ENCODE assay signal across 8 cellular contexts in the genomic region with DNA sequence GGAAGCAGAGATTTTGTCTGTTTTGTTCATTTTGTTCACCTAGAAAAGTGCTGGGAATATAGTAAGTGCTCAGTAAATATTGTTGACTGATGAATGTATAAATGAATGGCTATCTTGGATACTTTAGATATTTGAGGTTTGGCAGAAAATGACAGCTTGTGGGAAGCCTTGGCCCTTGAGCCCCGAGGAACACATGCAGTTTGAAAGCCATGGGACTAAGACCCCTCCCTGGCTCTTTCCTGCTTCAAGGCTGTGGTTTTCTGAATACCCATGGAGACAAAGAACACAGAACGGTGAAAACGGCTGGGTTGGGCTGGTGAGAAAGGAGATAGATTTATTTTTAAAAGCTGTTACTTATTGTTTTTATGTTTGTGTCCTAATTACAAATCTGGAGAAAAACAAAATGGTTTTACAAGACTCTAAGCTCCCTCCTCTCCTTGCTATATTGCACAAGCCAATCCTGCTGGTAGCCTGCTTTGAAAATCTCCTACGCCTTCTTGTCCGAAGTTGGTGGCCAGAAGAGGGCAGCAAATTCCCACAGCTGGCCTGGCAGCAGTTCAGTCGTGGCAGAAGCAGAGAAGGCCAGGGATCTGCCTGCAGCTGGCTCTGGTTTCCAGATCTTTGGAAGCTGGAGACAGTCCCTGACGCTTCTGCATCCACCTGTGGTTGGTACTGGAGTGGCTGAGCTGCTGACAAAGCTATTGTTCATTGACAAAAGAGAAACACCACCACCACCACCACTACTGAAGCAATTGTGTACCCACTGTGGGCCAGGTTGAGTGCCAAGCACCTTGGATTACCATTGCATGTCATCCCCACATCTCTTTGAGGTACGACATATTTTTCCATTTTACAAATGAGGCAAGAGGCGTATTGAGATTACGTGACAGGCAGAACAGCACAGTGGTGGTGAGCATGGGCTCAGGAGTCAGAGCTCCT. TPM values are rescaled to one million over a fixed set of nuclear protein-coding genes. Genes with fewer than 3 reads are reported as not detected.
DNase-seq lines count a peak whose midpoint lies in the region; ATAC-seq and TF ChIP-seq lines count a peak whose summit lies in the region.

No MANE protein-coding gene starts in this region.

- H3K4me3 ChIP-seq in PC-9: no peak overlapping the region
- no peak overlapping the region for H3K4me3 ChIP-seq in urinary bladder (ENCODE audit: low read depth, low read length)

- H4K20me1 ChIP-seq in PC-9 (ENCODE audit: insufficient read depth): no peaks in the 10 kb centered on the region

- intact Hi-C loops in PC-9 (cut with micrococcal nuclease; ENCODE audit: unreplicated experiment): loop anchor here (1.0 to 5.0 kb wide), 8 partner anchors 45 to 609 kb away; no protein-coding TSS in a partner anchor

- H3K27me3 Mint-ChIP-seq in osteocyte (ENCODE audit: unreplicated experiment): peaks cover 39% of the 10 kb centered on the region

- H3K9me3 ChIP-seq in PC-9 (ENCODE audit: insufficient read depth, low read depth): no peaks in the 10 kb centered on the region

- peaks cover 8% of the 10 kb centered on the region for H3K9me3 Mint-ChIP-seq in osteocyte (ENCODE audit: unreplicated experiment)

- no TSS peak for BruUV-seq in PC-9 (replicated peaks; lab: Mats Ljungman, UMichigan)

- no peaks in the 10 kb centered on the region for H3K4me1 Mint-ChIP-seq in osteocyte (ENCODE audit: unreplicated experiment)

- ATAC-seq in HG03432 (IDR thresholded peaks at IDR 0.05; ENCODE audit: unreplicated experiment): no peak

- no peak overlapping the region for H3K4me3 Mint-ChIP-seq in osteocyte (ENCODE audit: unreplicated experiment)

- H3K9me2 ChIP-seq in PC-9 (ENCODE audit: insufficient read depth): no peaks in the 10 kb centered on the region

- H3F3A ChIP-seq in PC-9 (ENCODE audit: insufficient read depth, low read depth): no peaks in the 10 kb centered on the region

- H3K4me2 ChIP-seq in PC-9: no peak overlapping the region

- H3K79me2 ChIP-seq in PC-9 (ENCODE audit: low read depth): no peaks in the 10 kb centered on the region

- CTCF ChIA-PET in PC-9 (lab: Charles Lee): interaction anchor here (0.6 to 2.3 kb wide), 10 partner anchors 39 to 848 kb away, joined by 3 to 20 read pairs (median 4); no protein-coding TSS in a partner anchor

- no peak overlapping the region for H3K27ac Mint-ChIP-seq in osteocyte (ENCODE audit: unreplicated experiment)

- no peaks in the 10 kb centered on the region for H3K27me3 ChIP-seq in PC-9 (ENCODE audit: insufficient read depth, low read depth)

- H3K36me3 ChIP-seq in PC-9 (ENCODE audit: low read depth) (no peaks in the 10 kb centered on the region), urinary bladder (ENCODE audit: insufficient read depth) (no peaks in the 10 kb centered on the region)

- no peaks in the 10 kb centered on the region for H3K36me3 Mint-ChIP-seq in osteocyte (ENCODE audit: unreplicated experiment)

- H3K27ac ChIP-seq in PC-9: no peak overlapping the region
- H3K27ac ChIP-seq in urinary bladder (ENCODE audit: low read depth): peak overlapping the region; percentile 54

- H2AFZ ChIP-seq in PC-9: no peak overlapping the region

- DNase-seq in DMS153 treated with DMSO at 0.1 percent for 48 hours (lab: John Stamatoyannopoulos, UW; ENCODE audit: unreplicated experiment) (peak; percentile 77), PC-9 (peak; percentile 73 to 84), globus pallidus (ENCODE audit: low spot score) (peak; percentile 81), osteocyte (ENCODE audit: extremely low spot score, unreplicated experiment) (peak; percentile 93)
- peak; percentile 27 for DNase-seq in activated gamma-delta T cell treated with anti-CD3 and anti-CD28 coated beads, Interleukin-2, amount 50 U/mL, for 16 hours (ENCODE audit: low read depth)

- POLR2A ChIA-PET in PC-9 (lab: Charles Lee; ENCODE audit: unreplicated experiment): interaction anchor here (0.6 to 0.9 kb wide), 6 partner anchors 34 to 224 kb away, joined by 3 to 4 read pairs (median 3); no protein-coding TSS in a partner anchor

- 37% methylated on average over 10 of the region's 10 CpGs for WGBS in urinary bladder

- TF ChIP-seq CTCF in LNCAP (IDR thresholded peaks at IDR 0.05) (peak; percentile 87), PC-9 (conservative IDR thresholded peaks at IDR 0.05) (peak; percentile 90), osteocyte (IDR thresholded peaks at IDR 0.05) (peak; percentile 91)

- H3K4me1 ChIP-seq in PC-9 (replicated peaks; ENCODE audit: insufficient read depth) (peaks cover 9% of the 10 kb centered on the region), urinary bladder (ENCODE audit: insufficient read depth) (no peaks in the 10 kb centered on the region)

RNA-seq across cellular contexts. Expression of a gene that starts 5.2 kb away (rescaled TPM):
- not detected in 2 replicates for total RNA-seq in PC-9 (2021)
- total RNA-seq in osteocyte: not detected in 2 replicates
- total RNA-seq in urinary bladder: not detected
- not detected for polyA plus RNA-seq in urinary bladder

RNA-seq across cellular contexts. Expression of a gene that starts 13.0 kb away (rescaled TPM):
- total RNA-seq in PC-9 (2021) (not detected in 2 replicates), osteocyte (not detected in 2 replicates), urinary bladder (not detected)
- polyA plus RNA-seq in urinary bladder: not detected

RNA-seq across cellular contexts. Expression of a gene that starts 33.6 kb away (rescaled TPM):
- total RNA-seq in PC-9 (2021) (not detected in 2 replicates), osteocyte (not detected in 2 replicates), urinary bladder (not detected)
- polyA plus RNA-seq in urinary bladder: 0.06 TPM

RNA-seq across cellular contexts. Expression of a gene that starts 51.3 kb away (rescaled TPM):
- 0.43 TPM in 1 of 2 replicates, not detected in the other for total RNA-seq in PC-9 (2021)
- total RNA-seq in osteocyte: not detected in 2 replicates
- total RNA-seq in urinary bladder: not detected
- not detected for polyA plus RNA-seq in urinary bladder

Comparison
In these comparisons a context has a peak if more than half of its experiments do, and no peak if none do; other contexts are left out.
1. DNase-seq: peak in every context shown above with its lines; median percentile 93 in osteocyte; 81 in globus pallidus; 78 in PC-9; 77 in DMS153 treated with DMSO at 0.1 percent for 48 hours; 27 in activated gamma-delta T cell treated with anti-CD3 and anti-CD28 coated beads, Interleukin-2, amount 50 U/mL, for 16 hours.